8 cellular contexts compared by ENCODE assay signal in the genomic region with DNA sequence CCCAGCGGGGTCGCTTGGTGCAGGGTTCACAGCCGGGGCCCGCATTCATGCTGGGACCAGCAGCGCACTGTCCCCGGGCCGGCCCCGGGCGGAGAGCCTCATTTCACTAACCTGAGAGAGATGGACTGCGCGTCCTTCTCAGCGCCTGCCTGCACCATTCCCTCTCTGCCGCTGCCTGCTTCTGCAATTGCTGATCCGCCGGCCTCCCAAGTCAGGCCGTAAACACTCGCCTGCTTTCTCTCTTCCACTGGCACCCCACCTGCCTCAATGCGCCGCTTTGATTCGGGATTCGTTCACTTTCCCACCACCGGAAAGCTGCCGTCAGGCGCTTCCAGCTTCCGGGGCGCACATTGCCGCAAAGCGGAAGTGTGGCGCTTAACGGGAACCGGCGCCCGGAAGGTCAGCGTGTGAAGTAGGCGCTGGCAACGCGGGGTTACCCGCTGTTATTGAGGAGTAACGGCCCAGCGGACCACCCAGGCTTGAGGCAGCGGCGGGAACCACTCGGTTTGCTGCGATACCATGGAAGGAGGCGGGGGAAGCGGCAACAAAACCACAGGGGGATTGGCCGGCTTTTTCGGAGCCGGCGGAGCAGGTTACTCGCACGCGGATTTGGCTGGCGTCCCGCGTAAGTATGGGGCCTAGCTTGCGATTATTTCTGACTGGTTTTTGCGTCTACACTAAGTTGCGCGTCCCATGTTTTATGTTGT. TPM values are rescaled to one million over a fixed set of nuclear protein-coding genes. Genes with fewer than 3 reads are reported as not detected.
DNase-seq lines count a peak whose midpoint lies in the region; ATAC-seq, FAIRE-seq and TF ChIP-seq lines count a peak whose summit lies in the region.
"Not testable (repeated sequence)": the region's sequence is repeated elsewhere in the genome, so short reads cannot be mapped to it uniquely, and the experiment has no call there.

A gene with protein sequence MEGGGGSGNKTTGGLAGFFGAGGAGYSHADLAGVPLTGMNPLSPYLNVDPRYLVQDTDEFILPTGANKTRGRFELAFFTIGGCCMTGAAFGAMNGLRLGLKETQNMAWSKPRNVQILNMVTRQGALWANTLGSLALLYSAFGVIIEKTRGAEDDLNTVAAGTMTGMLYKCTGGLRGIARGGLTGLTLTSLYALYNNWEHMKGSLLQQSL (plus strand): TSS at position 384 of the 707 bp plus-strand sequence. CDS start 136 bp downstream, at position 520.

- peaks cover 31% of the 10 kb centered on the region for H3K4me1 Mint-ChIP-seq in activated CD4-positive, alpha-beta memory T cell treated with anti-CD3 and anti-CD28 coated beads for 36 hours (ENCODE audit: low read depth)

- H4K20me1 ChIP-seq in BLaER1 treated with 17β-estradiol and CSF1 and Interleukin-3, amounts not matched to agents 10 nM and 100 nM, result peaks cover 0 to 69% (median 29%) of the 10 kb centered on the region in 11 experiments; a peak in 14 of 22 replicates
- H4K20me1 ChIP-seq in HepG2 (ENCODE audit: insufficient read depth, low read length), result not testable (repeated sequence)

- peak; percentile 52 to 61 for TF ChIP-seq POLR2A in HepG2 (IDR thresholded peaks at IDR 0.05; ENCODE audit: insufficient read depth in 1 of 2, low read depth in 2 of 2, low read length in 2 of 2)

- TF ChIP-seq CTCF in HepG2 (CRISPR knock-in tag; IDR thresholded peaks at IDR 0.05), result not testable (repeated sequence)

- WGBS in HepG2 (ENCODE audit: low lambda C conversion rate), result under 1% methylated on average over 42 of the region's 60 CpGs

- H3K9me3 Mint-ChIP-seq in activated CD4-positive, alpha-beta memory T cell treated with anti-CD3 and anti-CD28 coated beads for 36 hours, result not testable (repeated sequence)

- H3K27ac Mint-ChIP-seq in activated CD4-positive, alpha-beta memory T cell treated with anti-CD3 and anti-CD28 coated beads for 36 hours, result peak within 1 kb of the TSS; percentile 89

- not testable (repeated sequence) for H3K27me3 ChIP-seq in BLaER1 treated with 17β-estradiol and CSF1 and Interleukin-3, amounts not matched to agents 10 nM and 100 nM; HepG2 (ENCODE audit: control insufficient read depth in 1 of 2, insufficient read depth in 2 of 2, low read length in 2 of 2)

- not testable (repeated sequence) for H3K36me3 Mint-ChIP-seq in activated CD4-positive, alpha-beta memory T cell treated with anti-CD3 and anti-CD28 coated beads for 36 hours

- H3K27me3 Mint-ChIP-seq in activated CD4-positive, alpha-beta memory T cell treated with anti-CD3 and anti-CD28 coated beads for 36 hours, result not testable (repeated sequence)

- H3K4me1 ChIP-seq in BLaER1 treated with 17β-estradiol and CSF1 and Interleukin-3, amounts not matched to agents 10 nM and 100 nM, result peaks cover 12 to 27% (median 22%) of the 10 kb centered on the region in 10 experiments
- peaks cover 19% of the 10 kb centered on the region for H3K4me1 ChIP-seq in HepG2 (ENCODE audit: insufficient read depth, low read length)

- not testable (repeated sequence) for TF ChIP-seq EP300 in HepG2 (IDR thresholded peaks at IDR 0.05; ENCODE audit: low read depth in 2 of 2, low read length in 2 of 2); HepG2 (CRISPR knock-in tag; IDR thresholded peaks at IDR 0.05; ENCODE audit: borderline replicate concordance)

- ATAC-seq in GM19351 (IDR thresholded peaks at IDR 0.05; ENCODE audit: unreplicated experiment), result peak; percentile 71
- peak; percentile 57 for ATAC-seq in HG03469 (IDR thresholded peaks at IDR 0.05; ENCODE audit: unreplicated experiment)
- peak; percentile 89 for ATAC-seq in HepG2

- H3K4me3 Mint-ChIP-seq in activated CD4-positive, alpha-beta memory T cell treated with anti-CD3 and anti-CD28 coated beads for 36 hours, result peak within 1 kb of the TSS; percentile 100

- H3K27ac ChIP-seq in BLaER1 treated with 17β-estradiol and CSF1 and Interleukin-3, amounts not matched to agents 10 nM and 100 nM, result peak within 1 kb of the TSS; percentile 61 to 87 (median 84)
- H3K27ac ChIP-seq in HepG2 (ENCODE audit: extremely low read length, insufficient read depth, low read length), result peak within 1 kb of the TSS; percentile 78

- in situ Hi-C loops in HepG2 (cut with HindIII; ENCODE audit: extremely low pct_ligation_motif_present, low pct_unique_long_range_greater_than_20kb), result not testable (repeated sequence)

- not testable (repeated sequence) for FAIRE-seq in HepG2 (lab: Jason Lieb, UNC)

- CTCF ChIA-PET in activated CD4-positive, alpha-beta memory T cell treated with anti-CD3 and anti-CD28 coated beads for 36 hours (lab: Charles Lee), result interaction anchor here (1.1 kb wide), 1 partner anchor 971 kb away, joined by 3 read pairs; a partner anchor contains a TSS
- CTCF ChIA-PET in HepG2 (lab: Yijun Ruan, JAX; ENCODE audit: low intra/inter-chr PET ratio, low total read pairs), result not testable (repeated sequence)

- H3K36me3 ChIP-seq in BLaER1 treated with 17β-estradiol and CSF1 and Interleukin-3, amounts not matched to agents 10 nM and 100 nM, result peaks cover 9 to 21% (median 12%) of the 10 kb centered on the region in 11 experiments; a peak in 20 of 22 replicates
- H3K36me3 ChIP-seq in HepG2 (replicated peaks in 1 of 2; ENCODE audit: control insufficient read depth in 1 of 2, insufficient read depth in 2 of 2, low read length in 2 of 2), result not testable (repeated sequence)

- not testable (repeated sequence) for TF ChIP-seq RAD21 in HepG2 (CRISPR knock-in tag; IDR thresholded peaks at IDR 0.05)

- peak within 1 kb of the TSS; percentile 84 to 90 (median 87) for H3K9ac ChIP-seq in BLaER1 treated with 17β-estradiol and CSF1 and Interleukin-3, amounts not matched to agents 10 nM and 100 nM
- H3K9ac ChIP-seq in HepG2 (ENCODE audit: insufficient read depth, low read depth, low read length), result peak within 1 kb of the TSS; percentile 90

- not testable (repeated sequence) for H2AFZ ChIP-seq in HepG2 (ENCODE audit: low read length)

- BruUV-seq in HepG2 (replicated peaks; lab: Mats Ljungman, UMichigan), result not testable (repeated sequence)

- H3K4me2 ChIP-seq in BLaER1 treated with 17β-estradiol and CSF1 and Interleukin-3, amounts not matched to agents 10 nM and 100 nM, result peak within 1 kb of the TSS; percentile 77 to 90 (median 85)
- peak within 1 kb of the TSS; percentile 73 for H3K4me2 ChIP-seq in HepG2 (ENCODE audit: low read depth, low read length)

- peak within 1 kb of the TSS; percentile 70 to 88 (median 82) for H3K4me3 ChIP-seq in BLaER1 treated with 17β-estradiol and CSF1 and Interleukin-3, amounts not matched to agents 10 nM and 100 nM
- peak within 1 kb of the TSS; percentile 62 to 84 (median 83) for H3K4me3 ChIP-seq in HepG2 (replicated peaks in 1 of 3; ENCODE audit: insufficient read depth in 1 of 3, low read depth in 2 of 3, low read length in 3 of 3)

- DNase-seq in NCI-H82 treated with DMSO at 0.1 percent for 48 hours (lab: John Stamatoyannopoulos, UW; ENCODE audit: unreplicated experiment) (peak; percentile 9), dermis microvascular lymphatic vessel endothelial cell (ENCODE audit: low read depth in 2 of 2) (peak; percentile 64 to 88), HepG2 (ENCODE audit: low spot score) (peak; percentile 81)
- DNase-seq in activated CD4-positive, alpha-beta memory T cell treated with anti-CD3 and anti-CD28 coated beads for 36 hours, result peak; percentile 92
- peak; percentile 86 for DNase-seq in stimulated activated CD4-positive, alpha-beta T cell treated with anti-CD3 and anti-CD28 coated beads, Interleukin-1b, Interleukin-23, amount 100 ng/mL, for 48 hours

- peaks cover 63% of the 10 kb centered on the region for H3K79me2 ChIP-seq in HepG2 (ENCODE audit: insufficient read depth, low read length)

- intact Hi-C loops in activated CD4-positive, alpha-beta memory T cell treated with anti-CD3 and anti-CD28 coated beads for 36 hours (cut with micrococcal nuclease), result loop anchor here (2.0 kb wide), 1 partner anchor 57 kb away; no protein-coding TSS in a partner anchor
- intact Hi-C loops in HepG2 (cut with micrococcal nuclease; ENCODE audit: unreplicated experiment), result not testable (repeated sequence)

- H3K9me3 ChIP-seq in BLaER1 treated with 17β-estradiol and CSF1 and Interleukin-3, amounts not matched to agents 10 nM and 100 nM (replicated peaks in 1 of 11); HepG2 (ENCODE audit: low read length): not testable (repeated sequence)

- POLR2A ChIA-PET in activated CD4-positive, alpha-beta memory T cell treated with anti-CD3 and anti-CD28 coated beads for 36 hours (lab: Charles Lee), result not testable (repeated sequence)
- POLR2A ChIA-PET in HepG2 (lab: Yijun Ruan, JAX), result interaction anchor here (1.0 to 1.4 kb wide), 2 partner anchors 51 to 60 kb away, joined by 3 to 8 read pairs; no protein-coding TSS in a partner anchor

TF ChIP-seq in HepG2, 621 proteins besides CTCF, POLR2A, EP300 and RAD21 (continues in another document):
- TF ChIP-seq SP2 (CRISPR knock-in tag; IDR thresholded peaks at IDR 0.05) (peak; percentile 53), NR2F1 (CRISPR knock-in tag; IDR thresholded peaks at IDR 0.05) (peak in 1 of 2 experiments; percentile 25; a peak in 1 of 4 replicates)

RNA-seq across cellular contexts. Expression of the gene that starts here (rescaled TPM):
- total RNA-seq in activated CD4-positive, alpha-beta memory T cell treated with anti-CD3 and anti-CD28 coated beads for 36 hours, result 10 to 100 TPM; 70.2 to 73.4 TPM
- 54.7 and 62.4 TPM in 2 replicates for total RNA-seq in dermis microvascular lymphatic vessel endothelial cell
- 98.6 and 105 TPM in 2 replicates for total RNA-seq in HepG2 (2016; rRNA removed; fragmentation: Illumina TruSeq; extraction: Trizol)
- 38.4 and 41.4 TPM in 2 replicates for total RNA-seq in HepG2 (2016; cell fraction: cytosol; rRNA removed; fragmentation: Illumina TruSeq; extraction: Trizol; ENCODE audit: low read depth)
- 102 and 111 TPM in 2 replicates for total RNA-seq in HepG2 (2016; cell fraction: insoluble cytoplasmic fraction; rRNA removed; fragmentation: Illumina TruSeq; extraction: Trizol)
- total RNA-seq in HepG2 (2016; cell fraction: membrane; rRNA removed; fragmentation: Illumina TruSeq; extraction: Trizol), result 49.4 and 51.1 TPM in 2 replicates
- total RNA-seq in HepG2 (2016; cell fraction: nucleus; rRNA removed; fragmentation: Illumina TruSeq; extraction: Trizol), result 65.9 and 68.3 TPM in 2 replicates
- polyA plus RNA-seq in HepG2 (2011; rRNA removed), result 59.1 and 80.2 TPM in 2 replicates
- 55.4 and 78.1 TPM in 2 replicates for polyA plus RNA-seq in HepG2 (2011; cell fraction: cytosol; rRNA removed)
- polyA plus RNA-seq in HepG2 (2011; cell fraction: nucleus; rRNA removed), result 19.7 and 23.5 TPM in 2 replicates
- polyA plus RNA-seq in HepG2 (2012), result 63.5 and 76.7 TPM in 2 replicates
- 32.7 and 33.7 TPM in 2 replicates for polyA plus RNA-seq in HepG2 (2016; cell fraction: cytosol; fragmentation: Illumina TruSeq; extraction: Trizol; ENCODE audit: low read depth)
- polyA plus RNA-seq in HepG2 (2016; cell fraction: insoluble cytoplasmic fraction; fragmentation: Illumina TruSeq; extraction: Trizol; ENCODE audit: low read depth), result 126 and 140 TPM in 2 replicates
- 42.9 and 45.4 TPM in 2 replicates for polyA plus RNA-seq in HepG2 (2016; cell fraction: membrane; fragmentation: Illumina TruSeq; extraction: Trizol; ENCODE audit: low read depth)
- polyA plus RNA-seq in HepG2 (2016; cell fraction: nucleus; fragmentation: Illumina TruSeq; extraction: Trizol; ENCODE audit: insufficient read depth, low read depth), result 119 and 120 TPM in 2 replicates
- polyA minus RNA-seq in HepG2 (2011; rRNA and poly(A)+ RNA removed; ENCODE audit: low replicate concordance), result 27.0 and 73.4 TPM in 2 replicates
- polyA minus RNA-seq in HepG2 (2011; cell fraction: cytosol; rRNA and poly(A)+ RNA removed), result 35.2 and 36.4 TPM in 2 replicates
- 32.4 and 33.3 TPM in 2 replicates for polyA minus RNA-seq in HepG2 (2011; cell fraction: nucleus; rRNA and poly(A)+ RNA removed)

Comparison
In these comparisons a context has a peak if more than half of its experiments do, and no peak if none do; other contexts are left out.
1. Peak in every context shown above with its lines: DNase-seq, ATAC-seq, H3K4me3 ChIP-seq and H3K27ac ChIP-seq.
2. DNase-seq: peak in every context shown above with its lines; median percentile 92 in activated CD4-positive, alpha-beta memory T cell treated with anti-CD3 and anti-CD28 coated beads for 36 hours; 86 in stimulated activated CD4-positive, alpha-beta T cell treated with anti-CD3 and anti-CD28 coated beads, Interleukin-1b, Interleukin-23, amount 100 ng/mL, for 48 hours; 81 in HepG2; 76 in dermis microvascular lymphatic vessel endothelial cell; 9 in NCI-H82 treated with DMSO at 0.1 percent for 48 hours.